Comparison of ENCODE assay signal across 19 cellular contexts in the genomic region with DNA sequence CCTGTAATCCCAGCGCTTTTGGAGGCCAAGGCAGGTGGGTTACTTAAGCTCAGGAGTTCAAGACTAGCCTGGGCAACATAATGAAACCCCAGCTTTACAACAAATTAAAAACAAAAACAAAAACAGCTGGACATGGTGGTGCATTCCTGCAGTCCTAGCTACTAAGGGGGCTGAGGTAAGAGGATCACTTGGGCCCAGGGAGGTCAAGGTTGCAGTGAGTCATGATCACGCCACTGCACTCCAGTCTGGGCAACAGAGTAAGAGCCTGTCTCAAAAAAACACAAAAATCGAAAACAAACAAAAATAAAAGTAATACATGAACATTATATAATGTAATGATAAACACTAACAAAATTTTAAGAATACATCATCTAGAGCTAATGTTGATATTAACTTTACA. TPM values are rescaled to one million over a fixed set of nuclear protein-coding genes. Genes with fewer than 3 reads are reported as not detected.
DNase-seq lines count a peak whose midpoint lies in the region; FAIRE-seq and TF ChIP-seq lines count a peak whose summit lies in the region.
"Had no signal": no experiment of that assay in that cellular context is flagged by ENCODE, and none has a peak within 500 bp of the region (broad histone marks: within the 10 kb centered on the region; RNA-seq: fewer than 3 reads in every experiment).

No MANE protein-coding gene starts in this region.

- no peak overlapping the region for H3K9ac ChIP-seq in BLaER1 treated with 17β-estradiol and CSF1 and Interleukin-3, amounts not matched to agents 10 nM and 100 nM

- H3K27me3 Mint-ChIP-seq in glutamatergic neuron (ENCODE audit: unreplicated experiment): no peaks in the 10 kb centered on the region

- intact Hi-C loops in tibial artery (cut with DNase I; ENCODE audit: low total_unique reads): no loop called here

- peak overlapping the region in 8 of 11 experiments; percentile 7 to 37 (median 26); a peak in 9 of 22 replicates for H3K4me2 ChIP-seq in BLaER1 treated with 17β-estradiol and CSF1 and Interleukin-3, amounts not matched to agents 10 nM and 100 nM

- no peaks in the 10 kb centered on the region for H3K36me3 ChIP-seq in BLaER1 treated with 17β-estradiol and CSF1 and Interleukin-3, amounts not matched to agents 10 nM and 100 nM
- H3K36me3 ChIP-seq in MG63: no peaks in the 10 kb centered on the region
- H3K36me3 ChIP-seq in tibial artery: no peaks in the 10 kb centered on the region
- H3K36me3 ChIP-seq: HAP-1 had no signal

- H3K9me3 ChIP-seq in BLaER1 treated with 17β-estradiol and CSF1 and Interleukin-3, amounts not matched to agents 10 nM and 100 nM (replicated peaks in 1 of 11): peaks cover 0 to 10% (median 5%) of the 10 kb centered on the region in 11 experiments; a peak in 6 of 22 replicates
- no peaks in the 10 kb centered on the region for H3K9me3 ChIP-seq in MG63
- no peaks in the 10 kb centered on the region for H3K9me3 ChIP-seq in tibial artery
- H3K9me3 ChIP-seq: HAP-1 had no signal

- no peaks in the 10 kb centered on the region for H3K9me3 Mint-ChIP-seq in glutamatergic neuron (ENCODE audit: unreplicated experiment)

- FAIRE-seq in TTC549 (lab: Jason Lieb, UNC): peak; percentile 39
- FAIRE-seq: D721Med, H1 had no signal

- DNase-seq in HT1080 (ENCODE audit: low read depth) (peak; percentile 32), fibroblast of villous mesenchyme (ENCODE audit: low read depth) (peak; percentile 8), glutamatergic neuron (no peak), MG63 (no peak), tibial artery (no peak)
- no peak for DNase-seq in activated CD4-positive, alpha-beta T cell treated with anti-CD3 and anti-CD28 coated beads, Interleukin-2, amount 50 U/mL, for 4 hours
- DNase-seq: ACHN; CD4-positive, alpha-beta memory T cell; COR-L47; DMS153; DND-41; GF-D8 had no signal

- no peaks in the 10 kb centered on the region for H3K36me3 Mint-ChIP-seq in glutamatergic neuron (ENCODE audit: unreplicated experiment)
- H3K36me3 Mint-ChIP-seq: CD4-positive, alpha-beta memory T cell had no signal

- H3K4me1 Mint-ChIP-seq in glutamatergic neuron (ENCODE audit: low read depth, unreplicated experiment): peaks cover 12% of the 10 kb centered on the region
- H3K4me1 Mint-ChIP-seq: CD4-positive, alpha-beta memory T cell had no signal

- H3K27ac ChIP-seq in BLaER1 treated with 17β-estradiol and CSF1 and Interleukin-3, amounts not matched to agents 10 nM and 100 nM: peak overlapping the region in 7 of 11 experiments; percentile 32 to 89 (median 57); a peak in 11 of 22 replicates
- no peak overlapping the region for H3K27ac ChIP-seq in tibial artery
- H3K27ac ChIP-seq: C4-2B had no signal

- TF ChIP-seq CTCF in fibroblast of villous mesenchyme (IDR thresholded peaks at IDR 0.05; ENCODE audit: insufficient read depth, low read depth, low read length): no peak
- TF ChIP-seq CTCF in glutamatergic neuron (IDR thresholded peaks at IDR 0.05; ENCODE audit: partially characterized antibody, unreplicated experiment): no peak
- no peak for TF ChIP-seq CTCF in tibial artery (IDR thresholded peaks at IDR 0.05)

- peaks cover 29 to 45% (median 40%) of the 10 kb centered on the region in 10 experiments for H3K4me1 ChIP-seq in BLaER1 treated with 17β-estradiol and CSF1 and Interleukin-3, amounts not matched to agents 10 nM and 100 nM
- no peaks in the 10 kb centered on the region for H3K4me1 ChIP-seq in tibial artery
- H3K4me1 ChIP-seq: HAP-1 had no signal

- no peak overlapping the region for H3K4me3 ChIP-seq in BLaER1 treated with 17β-estradiol and CSF1 and Interleukin-3, amounts not matched to agents 10 nM and 100 nM
- H3K4me3 ChIP-seq in fibroblast of villous mesenchyme (ENCODE audit: low read depth, low read length) (no peak overlapping the region), MG63 (no peak overlapping the region), tibial artery (no peak overlapping the region)
- H3K4me3 ChIP-seq: HAP-1 had no signal

- no peaks in the 10 kb centered on the region for H4K20me1 ChIP-seq in BLaER1 treated with 17β-estradiol and CSF1 and Interleukin-3, amounts not matched to agents 10 nM and 100 nM

- H3K27me3 ChIP-seq in BLaER1 treated with 17β-estradiol and CSF1 and Interleukin-3, amounts not matched to agents 10 nM and 100 nM: no peaks in the 10 kb centered on the region
- H3K27me3 ChIP-seq in MG63 (no peaks in the 10 kb centered on the region), tibial artery (no peaks in the 10 kb centered on the region)

- H3K27ac Mint-ChIP-seq in glutamatergic neuron (ENCODE audit: unreplicated experiment): no peak overlapping the region
- H3K27ac Mint-ChIP-seq: CD4-positive, alpha-beta memory T cell had no signal

- H3K4me3 Mint-ChIP-seq in glutamatergic neuron (ENCODE audit: unreplicated experiment): no peak overlapping the region
- H3K4me3 Mint-ChIP-seq: CD4-positive, alpha-beta memory T cell had no signal

RNA-seq across cellular contexts. Expression of a gene that starts 46.2 kb away (rescaled TPM):
- total RNA-seq in HT1080 (2014; rRNA removed; shearing (Covaris generic)): 0.37 and 1.5 TPM in 2 replicates
- polyA plus RNA-seq in HT1080 (2015; cell fraction: cytosol; rRNA removed): 0.06 TPM in 1 of 2 replicates, not detected in the other
- polyA plus RNA-seq in HT1080 (2015; cell fraction: nucleus; rRNA removed): 0.36 and 0.73 TPM in 2 replicates
- total RNA-seq in fibroblast of villous mesenchyme (0.32 and 1.7 TPM in 2 replicates), glutamatergic neuron (ENCODE audit: unreplicated experiment) (67.1 TPM)
- not detected in 2 replicates for total RNA-seq in MG63 (2014; rRNA removed; shearing (Covaris generic); ENCODE audit: low replicate concordance)
- total RNA-seq: A172 had no signal

Comparison
In these comparisons a context has a peak if more than half of its experiments do, and no peak if none do; other contexts are left out.
1. H3K27ac ChIP-seq: peak in BLaER1 treated with 17β-estradiol and CSF1 and Interleukin-3, amounts not matched to agents 10 nM and 100 nM (7 of 11); none in tibial artery (0 of 2).
2. DNase-seq: peak in HT1080 (single experiment) and fibroblast of villous mesenchyme (single experiment); none in glutamatergic neuron (single experiment), MG63 (single experiment), tibial artery (0 of 2) and activated CD4-positive, alpha-beta T cell treated with anti-CD3 and anti-CD28 coated beads, Interleukin-2, amount 50 U/mL, for 4 hours (0 of 2).
3. RNA of a gene that starts 46.2 kb away (total RNA-seq): 67.1 TPM in glutamatergic neuron (single experiment); 0.32 to 1.7 TPM in fibroblast of villous mesenchyme, 0.37 to 1.5 TPM in HT1080 and not detected in MG63; every median in the first group is over 10 times any median in the second.